Comparison of ENCODE assay signal across 8 cellular contexts in the genomic region with DNA sequence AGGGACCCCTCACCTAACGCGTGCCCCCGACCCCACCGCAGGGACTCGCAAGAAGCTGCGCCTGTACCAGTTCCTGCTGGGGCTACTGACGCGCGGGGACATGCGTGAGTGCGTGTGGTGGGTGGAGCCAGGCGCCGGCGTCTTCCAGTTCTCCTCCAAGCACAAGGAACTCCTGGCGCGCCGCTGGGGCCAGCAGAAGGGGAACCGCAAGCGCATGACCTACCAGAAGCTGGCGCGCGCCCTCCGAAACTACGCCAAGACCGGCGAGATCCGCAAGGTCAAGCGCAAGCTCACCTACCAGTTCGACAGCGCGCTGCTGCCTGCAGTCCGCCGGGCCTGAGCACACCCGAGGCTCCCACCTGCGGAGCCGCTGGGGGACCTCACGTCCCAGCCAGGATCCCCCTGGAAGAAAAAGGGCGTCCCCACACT. TPM values are rescaled to one million over a fixed set of nuclear protein-coding genes. Genes with fewer than 3 reads are reported as not detected.
DNase-seq lines count a peak whose midpoint lies in the region; ATAC-seq, FAIRE-seq and TF ChIP-seq lines count a peak whose summit lies in the region.

No MANE protein-coding gene starts in this region.

- H3K36me3 ChIP-seq in A673 (ENCODE audit: insufficient read depth, low read length, poor library complexity, severe bottlenecking) (no peaks in the 10 kb centered on the region), osteoblast (ENCODE audit: insufficient read depth, low read length) (no peaks in the 10 kb centered on the region)

- peaks cover 21% of the 10 kb centered on the region for H3K4me1 ChIP-seq in A673 (ENCODE audit: insufficient read depth, low read length, poor library complexity, severe bottlenecking)
- H3K4me1 ChIP-seq in osteoblast (ENCODE audit: insufficient read depth, low read length) = peaks cover 5% of the 10 kb centered on the region

- no TSS peak for BruUV-seq in A673 (replicated peaks; lab: Mats Ljungman, UMichigan)

- H3K9me3 ChIP-seq in A673 (ENCODE audit: low read depth, low read length, poor library complexity, severe bottlenecking) (no peaks in the 10 kb centered on the region), osteoblast (ENCODE audit: low read depth, low read length) (no peaks in the 10 kb centered on the region)

- H3K27ac ChIP-seq in A673 (ENCODE audit: low read depth, low read length, poor library complexity, severe bottlenecking) (peak overlapping the region; percentile 31), osteoblast (ENCODE audit: low read depth, low read length) (no peak overlapping the region)

- H3K4me2 ChIP-seq in osteoblast (ENCODE audit: insufficient read depth, low read length) = peak overlapping the region; percentile 67

- intact Hi-C loops in A673 (cut with micrococcal nuclease; ENCODE audit: unreplicated experiment) = no loop called here

- no peak for FAIRE-seq in D721Med (lab: Jason Lieb, UNC)

- TF ChIP-seq CTCF in A673 (conservative IDR thresholded peaks at IDR 0.05; ENCODE audit: low read depth, low read length) = no peak
- TF ChIP-seq CTCF in osteoblast (IDR thresholded peaks at IDR 0.05; ENCODE audit: extremely low read depth, low read depth, low read length) = no peak
- no peak for TF ChIP-seq CTCF in D721Med (IDR thresholded peaks at IDR 0.05; ENCODE audit: insufficient read depth, missing control alignments)

- DNase-seq in A673 (ENCODE audit: low spot score) = peak; percentile 75
- DNase-seq in HK-2 (ENCODE audit: unreplicated experiment) = peak; percentile 75
- DNase-seq in activated effector memory CD4-positive, alpha-beta T cell treated with Interleukin-2 at 50 U/mL for 16 hours = peak; percentile 13
- peak; percentile 70 for DNase-seq in globus pallidus (ENCODE audit: low spot score)
- peak; percentile 90 for DNase-seq in osteoblast (ENCODE audit: insufficient read length, low spot score, missing footprints)
- DNase-seq in D721Med (ENCODE audit: insufficient read length, low spot score) = no peak
- no peak for DNase-seq in LoVo (ENCODE audit: low spot score)

- H2AFZ ChIP-seq in osteoblast (ENCODE audit: low read length) = peak overlapping the region; percentile 77

- CTCF ChIA-PET in A673 (lab: Charles Lee) = no interaction called here

- H4K20me1 ChIP-seq in osteoblast (ENCODE audit: insufficient read depth, low read length) = no peaks in the 10 kb centered on the region

- ATAC-seq in GM19452 (IDR thresholded peaks at IDR 0.05; ENCODE audit: unreplicated experiment) = no peak

- no peaks in the 10 kb centered on the region for H3K27me3 ChIP-seq in A673 (replicated peaks; ENCODE audit: insufficient read depth, low read depth, low read length, poor library complexity)
- peaks cover 20% of the 10 kb centered on the region for H3K27me3 ChIP-seq in osteoblast (ENCODE audit: insufficient read depth, low read length)

- no peaks in the 10 kb centered on the region for H3K79me2 ChIP-seq in osteoblast (ENCODE audit: insufficient read depth, low read length)

- POLR2A ChIA-PET in A673 (lab: Charles Lee; ENCODE audit: low non-redundant PET) = no interaction called here

- H3K4me3 ChIP-seq in A673 (ENCODE audit: low read depth, low read length, poor library complexity, severe bottlenecking) (peak overlapping the region; percentile 29), osteoblast (ENCODE audit: insufficient read depth, low read length) (peak overlapping the region; percentile 45)

RNA-seq across cellular contexts. Expression of a gene that starts 4.7 kb away (rescaled TPM):
- 0.09 TPM in 1 of 2 replicates, not detected in the other for total RNA-seq in A673 (2021)
- total RNA-seq in osteoblast = not detected in 2 replicates

RNA-seq across cellular contexts. Expression of a gene that starts 9.3 kb away (rescaled TPM):
- total RNA-seq in A673 (2021) = 0.20 and 0.75 TPM in 2 replicates
- 0.36 TPM in 1 of 2 replicates, not detected in the other for total RNA-seq in osteoblast

RNA-seq across cellular contexts. Expression of a gene that starts 43.9 kb away (rescaled TPM):
- total RNA-seq in A673 (2021) = 143 and 155 TPM in 2 replicates
- 14.7 and 15.6 TPM in 2 replicates for total RNA-seq in osteoblast

RNA-seq across cellular contexts. Expression of a gene that starts 48.3 kb away (rescaled TPM):
- total RNA-seq in A673 (2021) (99.2 and 108 TPM in 2 replicates), osteoblast (47.1 and 56.5 TPM in 2 replicates)

RNA-seq across cellular contexts. Expression of a gene that starts 48.6 kb away (rescaled TPM):
- total RNA-seq in A673 (2021) = 0.59 and 0.84 TPM in 2 replicates
- total RNA-seq in osteoblast = 0.29 and 0.36 TPM in 2 replicates

Comparison
In these comparisons a context has a peak if more than half of its experiments do, and no peak if none do; other contexts are left out.
1. DNase-seq: peak in A673 (single experiment), HK-2 (single experiment), activated effector memory CD4-positive, alpha-beta T cell treated with Interleukin-2 at 50 U/mL for 16 hours (single experiment), globus pallidus (single experiment) and osteoblast (single experiment); none in D721Med (single experiment) and LoVo (single experiment).